ENCODE assay signal across 24 cellular contexts in the genomic region with DNA sequence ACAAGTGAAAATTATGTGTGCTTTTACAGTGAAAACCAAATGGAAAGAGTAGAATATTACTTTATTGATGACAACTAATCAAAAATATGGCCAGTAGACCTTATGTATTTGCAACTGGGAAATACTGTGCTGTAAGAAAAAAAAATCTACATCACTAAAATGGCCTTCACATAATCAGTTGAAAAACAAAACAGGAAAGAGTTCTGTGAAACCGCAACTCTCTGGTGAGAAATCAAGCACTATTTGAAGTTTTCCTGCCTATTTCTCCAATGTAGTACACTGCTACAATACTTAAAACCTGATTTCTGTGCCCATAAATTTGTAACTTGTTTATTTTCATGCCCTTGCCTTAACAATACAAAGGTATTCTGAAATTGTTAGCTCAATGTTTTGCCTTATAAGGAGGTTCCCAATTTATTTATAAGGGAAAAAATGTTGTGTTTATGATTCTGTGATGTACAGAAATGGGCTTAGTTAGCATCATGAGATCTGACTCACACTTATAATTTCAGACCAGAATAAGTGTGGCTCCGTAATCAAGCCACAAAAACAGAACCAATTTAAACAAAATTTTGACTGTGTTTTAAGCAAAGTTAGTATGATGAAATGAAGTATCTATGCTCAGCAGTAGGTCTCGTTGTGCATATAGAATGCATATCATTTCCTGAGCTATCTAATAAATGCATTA.
"Had no signal": no experiment of that assay in that cellular context is flagged by ENCODE, and none has a peak within 500 bp of the region (broad histone marks: within the 10 kb centered on the region; RNA-seq: fewer than 3 reads in every experiment).

No MANE protein-coding gene starts in this region.

- H3K79me2 ChIP-seq: parathyroid adenoma had no signal

- H3K4me3 ChIP-seq: esophagus muscularis mucosa, heart right ventricle, psoas muscle, sigmoid colon, tibial nerve had no signal

- H3K9me3 Mint-ChIP-seq: activated CD4-positive, alpha-beta memory T cell treated with anti-CD3 and anti-CD28 coated beads, Interleukin-2, amount 10 ng/mL, durations not matched to agents 7 days and 5 days; activated CD4-positive, alpha-beta T cell treated with anti-CD3 and anti-CD28 coated beads, Interleukin-2, amount 10 ng/mL, durations not matched to agents 7 days and 5 days; activated T-helper 17 cell treated with anti-CD3 and anti-CD28 coated beads, Interleukin-2, amount 50 U/mL, for 72 hours; stimulated activated naive B cell treated with anti-CD40 and anti-IgM and Interleukin-4, amounts not matched to agents 10 μg/mL and 1 μg/mL and 100 μg/mL, for 72 hours had no signal

- H2AFZ ChIP-seq: parathyroid adenoma had no signal

- H3K4me1 Mint-ChIP-seq: activated CD4-positive, alpha-beta memory T cell treated with anti-CD3 and anti-CD28 coated beads, Interleukin-2, amount 10 ng/mL, durations not matched to agents 7 days and 5 days; activated CD4-positive, alpha-beta T cell treated with anti-CD3 and anti-CD28 coated beads, Interleukin-2, amount 10 ng/mL, durations not matched to agents 7 days and 5 days; activated naive CD8-positive, alpha-beta T cell treated with anti-CD3 and anti-CD28 coated beads, Interleukin-2, amount 50 U/mL, for 24 hours; activated T-helper 17 cell treated with anti-CD3 and anti-CD28 coated beads, Interleukin-2, amount 50 U/mL, for 72 hours; stimulated activated naive B cell treated with anti-CD40 and anti-IgM and Interleukin-4, amounts not matched to agents 10 μg/mL and 1 μg/mL and 100 μg/mL, for 72 hours had no signal

- H3K9me3 ChIP-seq: esophagus muscularis mucosa, sigmoid colon, tibial nerve had no signal

- H3K4me3 Mint-ChIP-seq: activated CD4-positive, alpha-beta memory T cell treated with anti-CD3 and anti-CD28 coated beads, Interleukin-2, amount 10 ng/mL, durations not matched to agents 7 days and 5 days; activated CD4-positive, alpha-beta T cell treated with anti-CD3 and anti-CD28 coated beads, Interleukin-2, amount 10 ng/mL, durations not matched to agents 7 days and 5 days; activated naive CD8-positive, alpha-beta T cell treated with anti-CD3 and anti-CD28 coated beads, Interleukin-2, amount 50 U/mL, for 24 hours; activated T-cell treated with anti-CD3 and anti-CD28 coated beads, Interleukin-2, amount 50 U/mL, for 4 hours; activated T-helper 17 cell treated with anti-CD3 and anti-CD28 coated beads, Interleukin-2, amount 50 U/mL, for 72 hours; stimulated activated naive B cell treated with anti-CD40 and anti-IgM and Interleukin-4, amounts not matched to agents 10 μg/mL and 1 μg/mL and 100 μg/mL, for 72 hours had no signal

- DNase-seq: activated CD4-positive, alpha-beta memory T cell treated with anti-CD3 and anti-CD28 coated beads, Interleukin-2, amount 10 ng/mL, durations not matched to agents 7 days and 5 days; activated CD4-positive, alpha-beta T cell treated with anti-CD3 and anti-CD28 coated beads for 1 hour; activated CD4-positive, alpha-beta T cell treated with anti-CD3 and anti-CD28 coated beads, Interleukin-2, amount 10 ng/mL, durations not matched to agents 7 days and 5 days; activated gamma-delta T cell treated with Interleukin-2 at 50 U/mL for 16 hours; activated naive CD4-positive, alpha-beta T cell treated with anti-CD3 and anti-CD28 coated beads, Interleukin-2, amount 50 U/mL, for 16 hours; activated naive CD8-positive, alpha-beta T cell treated with anti-CD3 and anti-CD28 coated beads, Interleukin-2, amount 50 U/mL, for 24 hours; activated T-cell treated with anti-CD3 and anti-CD28 coated beads, Interleukin-2, amount 50 U/mL, for 4 hours; amygdala; caudate nucleus; foreskin melanocyte; heart right ventricle; islet precursor cell; left cardiac atrium; left ventricle myocardium superior; psoas muscle; sigmoid colon; small intestine; stimulated activated CD4-positive, alpha-beta T cell treated with anti-CD3 and anti-CD28 coated beads, Interleukin-1b, Interleukin-23, amount 100 ng/mL, for 48 hours; stimulated activated naive B cell treated with anti-CD40 and anti-IgM and Interleukin-4, amounts not matched to agents 10 μg/mL and 1 μg/mL and 100 μg/mL, for 72 hours; T-helper 2 cell had no signal

- H3K27me3 ChIP-seq: esophagus muscularis mucosa, heart right ventricle, sigmoid colon, tibial nerve had no signal

- ATAC-seq: activated naive CD8-positive, alpha-beta T cell treated with anti-CD3 and anti-CD28 coated beads, Interleukin-2, amount 50 U/mL, for 24 hours; activated T-cell treated with anti-CD3 and anti-CD28 coated beads, Interleukin-2, amount 50 U/mL, for 4 hours; activated T-helper 17 cell treated with anti-CD3 and anti-CD28 coated beads, Interleukin-2, amount 50 U/mL, for 72 hours; heart right ventricle; left cardiac atrium; left ventricle myocardium superior; psoas muscle; stimulated activated naive B cell treated with anti-CD40 and anti-IgM and Interleukin-4, amounts not matched to agents 10 μg/mL and 1 μg/mL and 100 μg/mL, for 72 hours had no signal

- H3K4me1 ChIP-seq: heart right ventricle, parathyroid adenoma, psoas muscle, tibial nerve had no signal

- H3K27me3 Mint-ChIP-seq: activated CD4-positive, alpha-beta memory T cell treated with anti-CD3 and anti-CD28 coated beads, Interleukin-2, amount 10 ng/mL, durations not matched to agents 7 days and 5 days; activated CD4-positive, alpha-beta T cell treated with anti-CD3 and anti-CD28 coated beads, Interleukin-2, amount 10 ng/mL, durations not matched to agents 7 days and 5 days; activated naive CD8-positive, alpha-beta T cell treated with anti-CD3 and anti-CD28 coated beads, Interleukin-2, amount 50 U/mL, for 24 hours; activated T-helper 17 cell treated with anti-CD3 and anti-CD28 coated beads, Interleukin-2, amount 50 U/mL, for 72 hours; stimulated activated naive B cell treated with anti-CD40 and anti-IgM and Interleukin-4, amounts not matched to agents 10 μg/mL and 1 μg/mL and 100 μg/mL, for 72 hours had no signal

- H3K36me3 Mint-ChIP-seq: stimulated activated naive B cell treated with anti-CD40 and anti-IgM and Interleukin-4, amounts not matched to agents 10 μg/mL and 1 μg/mL and 100 μg/mL, for 72 hours had no signal

- H3K27ac ChIP-seq: esophagus muscularis mucosa, heart right ventricle, parathyroid adenoma, psoas muscle, sigmoid colon, tibial nerve had no signal

- H3K9ac ChIP-seq: parathyroid adenoma had no signal

- H3K36me3 ChIP-seq: esophagus muscularis mucosa, tibial nerve had no signal

- H3K27ac Mint-ChIP-seq: activated CD4-positive, alpha-beta memory T cell treated with anti-CD3 and anti-CD28 coated beads, Interleukin-2, amount 10 ng/mL, durations not matched to agents 7 days and 5 days; activated CD4-positive, alpha-beta T cell treated with anti-CD3 and anti-CD28 coated beads, Interleukin-2, amount 10 ng/mL, durations not matched to agents 7 days and 5 days; activated naive CD8-positive, alpha-beta T cell treated with anti-CD3 and anti-CD28 coated beads, Interleukin-2, amount 50 U/mL, for 24 hours; activated T-helper 17 cell treated with anti-CD3 and anti-CD28 coated beads, Interleukin-2, amount 50 U/mL, for 72 hours; stimulated activated naive B cell treated with anti-CD40 and anti-IgM and Interleukin-4, amounts not matched to agents 10 μg/mL and 1 μg/mL and 100 μg/mL, for 72 hours had no signal
